Comparison of ENCODE assay signal across 1 cellular context in genomic region chr2:171505374-171505773, GRCh38.
TF ChIP-seq lines count a peak whose summit lies in the region.

No MANE protein-coding gene starts in this region.

TF ChIP-seq in K562, 482 proteins besides CTCF, POLR2A, EP300 and RAD21:
- TF ChIP-seq AFF4 (CRISPR knock-in tag; IDR thresholded peaks at IDR 0.05) = no peak
- TF ChIP-seq TFE3 (CRISPR knock-in tag; IDR thresholded peaks at IDR 0.05) = peak; percentile 77
